Comparison of ENCODE assay signal across 9 cellular contexts in genomic region chr12:3298603-3299002, GRCh38.
"Had no signal": no experiment of that assay in that cellular context is flagged by ENCODE, and none has a peak within 500 bp of the region (broad histone marks: within the 10 kb centered on the region; RNA-seq: fewer than 3 reads in every experiment).

No MANE protein-coding gene starts in this region.

- H3K4me3 ChIP-seq: GM23248, HAP-1, K562 had no signal

- H3K9me3 ChIP-seq: HAP-1 had no signal

- H3K9ac ChIP-seq: GM23248 had no signal

- ATAC-seq: HCT116, HepG2, K562 had no signal

- H3K27ac ChIP-seq: GM23248, HL-60 had no signal

- DNase-seq: GM23248, GOT3, H7, KG1 had no signal

- H2AFZ ChIP-seq: GM23248 had no signal

- H3K36me3 ChIP-seq: HAP-1 had no signal
